ENCODE assay signal across 15 cellular contexts in genomic region chr1:202045699-202046098, GRCh38. TPM values are rescaled to one million over a fixed set of nuclear protein-coding genes. Genes with fewer than 3 reads are reported as not detected.
DNase-seq lines count a peak whose midpoint lies in the region; ATAC-seq lines count a peak whose summit lies in the region.
"Had no signal": no experiment of that assay in that cellular context is flagged by ENCODE, and none has a peak within 500 bp of the region (broad histone marks: within the 10 kb centered on the region; RNA-seq: fewer than 3 reads in every experiment).

No MANE protein-coding gene starts in this region.

- H3K27ac Mint-ChIP-seq in stimulated activated naive CD8-positive, alpha-beta T cell treated with anti-CD3 and anti-CD28 coated beads, Interleukin-15, amount 100 ng/mL, for 72 hours = no peak overlapping the region
- H3K27ac Mint-ChIP-seq: activated T-helper 2 cell treated with anti-CD3 and anti-CD28 coated beads, Interferon-gamma antibody, Interleukin-2, Interleukin-4, amounts not matched to agents 10 μg/mL and 5 μg/mL and 100 μg/mL, durations not matched to agents 14 hours and 24 hours and 36 hours; CD4-positive, alpha-beta T cell had no signal

- H3K27me3 Mint-ChIP-seq in stimulated activated naive CD8-positive, alpha-beta T cell treated with anti-CD3 and anti-CD28 coated beads, Interleukin-15, amount 100 ng/mL, for 72 hours = no peaks in the 10 kb centered on the region

- H3K4me1 Mint-ChIP-seq in stimulated activated naive CD8-positive, alpha-beta T cell treated with anti-CD3 and anti-CD28 coated beads, Interleukin-15, amount 100 ng/mL, for 72 hours = no peaks in the 10 kb centered on the region

- intact Hi-C loops in left colon (cut with DNase I, micrococcal nuclease) = no loop called here

- peak overlapping the region; percentile 26 for H3K27ac ChIP-seq in urinary bladder (ENCODE audit: low read depth)
- H3K27ac ChIP-seq: RWPE1, testis had no signal

- no peak overlapping the region for H3K4me3 ChIP-seq in urinary bladder (ENCODE audit: low read depth, low read length)
- H3K4me3 ChIP-seq: testis had no signal

- DNase-seq in NCI-H1417 (lab: John Stamatoyannopoulos, UW) (peak in 2 of 3 experiments; percentile 38 to 93), NCI-H1417 treated with DMSO at 0.1 percent for 48 hours (lab: John Stamatoyannopoulos, UW) (no peak), NCI-H2196 (lab: John Stamatoyannopoulos, UW; ENCODE audit: unreplicated experiment) (peak; percentile 50), left colon (no peak), cerebellar cortex (ENCODE audit: low spot score) (no peak), kidney glomerular epithelial cell (lab: John Stamatoyannopoulos, UW) (no peak)
- DNase-seq in stimulated activated naive CD8-positive, alpha-beta T cell treated with anti-CD3 and anti-CD28 coated beads, Interleukin-15, amount 100 ng/mL, for 72 hours = no peak
- DNase-seq: amygdala; CD4-positive, alpha-beta T cell; stimulated activated CD4-positive, alpha-beta T cell treated with anti-CD3 and anti-CD28 coated beads, Interleukin-2, amount 100 ng/mL, for 48 hours; testis had no signal

- H3K36me3 ChIP-seq in urinary bladder (ENCODE audit: insufficient read depth) = no peaks in the 10 kb centered on the region

- 92% methylated on average over 2 of the region's 2 CpGs for WGBS in urinary bladder

- no peaks in the 10 kb centered on the region for H3K4me1 ChIP-seq in urinary bladder (ENCODE audit: insufficient read depth)
- H3K4me1 ChIP-seq: testis had no signal

- ATAC-seq in left colon = peak; percentile 14
- no peak for ATAC-seq in stimulated activated naive CD8-positive, alpha-beta T cell treated with anti-CD3 and anti-CD28 coated beads, Interleukin-15, amount 100 ng/mL, for 72 hours

- no peaks in the 10 kb centered on the region for H3K9me3 Mint-ChIP-seq in stimulated activated naive CD8-positive, alpha-beta T cell treated with anti-CD3 and anti-CD28 coated beads, Interleukin-15, amount 100 ng/mL, for 72 hours
- H3K9me3 Mint-ChIP-seq: activated T-helper 2 cell treated with anti-CD3 and anti-CD28 coated beads, Interferon-gamma antibody, Interleukin-2, Interleukin-4, amounts not matched to agents 10 μg/mL and 5 μg/mL and 100 μg/mL, durations not matched to agents 14 hours and 24 hours and 36 hours; CD4-positive, alpha-beta T cell had no signal

- H3K4me3 Mint-ChIP-seq in stimulated activated naive CD8-positive, alpha-beta T cell treated with anti-CD3 and anti-CD28 coated beads, Interleukin-15, amount 100 ng/mL, for 72 hours = no peak overlapping the region
- H3K4me3 Mint-ChIP-seq: CD4-positive, alpha-beta T cell had no signal

RNA-seq across cellular contexts. Expression of gene ELF3, which starts 35.3 kb away (rescaled TPM):
- total RNA-seq in left colon (1,000 to 10,000 TPM; 1,089 to 1,608 TPM), urinary bladder (123 TPM)
- 120 TPM for polyA plus RNA-seq in urinary bladder
- total RNA-seq: HT1080 had no signal

Comparison
In these comparisons a context has a peak if more than half of its experiments do, and no peak if none do; other contexts are left out.
1. DNase-seq: peak in NCI-H1417 (2 of 3) and NCI-H2196 (single experiment); none in NCI-H1417 treated with DMSO at 0.1 percent for 48 hours (single experiment), left colon (0 of 2), stimulated activated naive CD8-positive, alpha-beta T cell treated with anti-CD3 and anti-CD28 coated beads, Interleukin-15, amount 100 ng/mL, for 72 hours (0 of 2), cerebellar cortex (single experiment) and kidney glomerular epithelial cell (single experiment).